ENCODE assay signal across 21 cellular contexts in the genomic region with DNA sequence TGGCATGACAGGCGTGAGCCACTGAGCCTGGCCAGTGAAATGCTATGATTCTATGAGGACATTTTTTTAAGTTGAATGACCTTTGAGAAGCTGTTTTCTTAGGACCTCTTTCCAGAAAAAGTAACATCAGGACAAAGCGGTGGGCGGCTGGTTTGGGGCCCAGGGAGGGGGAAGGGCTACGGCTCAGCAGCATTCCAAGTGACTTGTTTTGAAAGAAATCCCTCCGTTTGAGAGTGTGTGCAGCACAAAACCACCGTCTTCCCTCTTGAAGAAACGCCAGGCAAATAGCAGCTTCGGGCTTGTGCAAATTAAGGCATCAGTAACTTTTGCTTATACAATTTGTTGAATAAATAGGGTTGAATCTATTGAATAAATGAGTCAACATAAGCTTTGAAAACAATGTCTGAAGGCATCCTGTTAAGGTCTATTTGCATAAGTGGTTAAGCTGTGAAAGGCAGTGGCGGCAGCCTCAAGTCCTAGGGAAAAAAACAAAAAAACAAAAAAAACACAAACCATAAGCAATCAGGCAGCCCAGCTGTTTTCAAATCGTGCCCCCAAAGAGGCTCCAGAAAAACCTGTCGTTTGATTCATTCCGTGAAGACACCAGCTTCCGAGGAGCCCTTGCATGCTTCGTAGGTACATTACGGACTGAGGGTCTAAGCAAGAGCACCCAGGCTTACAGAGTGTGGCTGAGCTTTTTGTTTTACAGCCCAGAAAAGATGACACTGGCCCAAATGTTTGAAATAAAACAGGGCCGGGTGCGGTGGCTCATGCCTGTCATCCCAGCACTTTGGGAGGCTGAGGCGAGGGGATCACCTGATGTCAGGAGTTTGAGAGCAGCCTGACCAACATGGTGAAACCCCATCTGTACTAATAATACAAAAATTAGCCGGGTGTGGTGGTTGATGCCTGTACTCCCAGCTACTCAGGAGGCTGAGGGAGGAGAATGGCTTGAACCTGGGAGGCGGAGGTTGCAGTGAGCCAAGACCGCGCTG.
DNase-seq lines count a peak whose midpoint lies in the region; ATAC-seq, FAIRE-seq and TF ChIP-seq lines count a peak whose summit lies in the region.
"Had no signal": no experiment of that assay in that cellular context is flagged by ENCODE, and none has a peak within 500 bp of the region (broad histone marks: within the 10 kb centered on the region; RNA-seq: fewer than 3 reads in every experiment).

No MANE protein-coding gene starts in this region.

- H3F3A ChIP-seq in neural cell (ENCODE audit: insufficient read depth, low read length, poor library complexity, severe bottlenecking) = peaks cover 3% of the 10 kb centered on the region

- H2AFZ ChIP-seq in neural cell (ENCODE audit: low read depth, low read length) = no peak overlapping the region

- intact Hi-C loops in colonic mucosa (cut with DNase I) = no loop called here

- FAIRE-seq in HTR-8/SVneo (lab: Jason Lieb, UNC) = no peak

- H3K9me3 ChIP-seq in ES-I3 (ENCODE audit: control insufficient read depth, insufficient read depth, low read length) = no peaks in the 10 kb centered on the region
- H3K9me3 ChIP-seq in RWPE2 (ENCODE audit: severe bottlenecking) = peaks cover 11% of the 10 kb centered on the region
- no peaks in the 10 kb centered on the region for H3K9me3 ChIP-seq in iPS-15b (ENCODE audit: control insufficient read depth, insufficient read depth, low read length)
- no peaks in the 10 kb centered on the region for H3K9me3 ChIP-seq in neural cell (ENCODE audit: low read length)
- no peaks in the 10 kb centered on the region for H3K9me3 ChIP-seq in colonic mucosa
- H3K9me3 ChIP-seq: tibial artery had no signal

- H3K27ac ChIP-seq in RWPE2 (ENCODE audit: poor library complexity, severe bottlenecking) = no peak overlapping the region
- no peak overlapping the region for H3K27ac ChIP-seq in neural cell (ENCODE audit: low read length)
- no peak overlapping the region for H3K27ac ChIP-seq in colonic mucosa
- H3K27ac ChIP-seq: tibial artery had no signal

- H3K36me3 ChIP-seq in ES-I3 (ENCODE audit: insufficient read depth, low read length) (no peaks in the 10 kb centered on the region), RWPE2 (ENCODE audit: low read depth) (no peaks in the 10 kb centered on the region), iPS-15b (ENCODE audit: control insufficient read depth, insufficient read depth, low read length) (no peaks in the 10 kb centered on the region), neural cell (ENCODE audit: insufficient read depth, low read length) (no peaks in the 10 kb centered on the region), colonic mucosa (no peaks in the 10 kb centered on the region)
- H3K36me3 ChIP-seq: tibial artery had no signal

- TF ChIP-seq EP300 in neural cell (conservative IDR thresholded peaks at IDR 0.05; ENCODE audit: poor library complexity, severe bottlenecking) = no peak

- ATAC-seq in RWPE2 (ENCODE audit: low read depth) = no peak
- ATAC-seq: activated CD4-positive, alpha-beta T cell treated with anti-CD3 and anti-CD28 coated beads for 36 hours; activated CD8-positive, alpha-beta T cell treated with anti-CD3 and anti-CD28 coated beads, Interleukin-2, amount 10 ng/mL, durations not matched to agents 7 days and 5 days; activated naive CD8-positive, alpha-beta T cell treated with anti-CD3 and anti-CD28 coated beads, Interleukin-2, amount 50 U/mL, for 24 hours; left cardiac atrium; Right ventricle myocardium inferior; stimulated activated naive CD8-positive, alpha-beta T cell treated with anti-CD3 and anti-CD28 coated beads, Interleukin-15, amount 100 ng/mL, for 72 hours had no signal

- no peaks in the 10 kb centered on the region for H3K9me2 ChIP-seq in neural cell (ENCODE audit: insufficient read depth, low read length)

- H3K9ac ChIP-seq in ES-I3 (ENCODE audit: low read depth, low read length) = peak overlapping the region; percentile 43
- H3K9ac ChIP-seq in iPS-15b (ENCODE audit: low read depth, low read length) = no peak overlapping the region
- H3K9ac ChIP-seq in neural cell (ENCODE audit: low read length) = no peak overlapping the region
- H3K9ac ChIP-seq in colonic mucosa (ENCODE audit: low read depth in 2 of 2, low read length in 2 of 2) = no peak overlapping the region

- H3K4me3 ChIP-seq in RWPE2 (ENCODE audit: severe bottlenecking) (no peak overlapping the region), iPS-15b (ENCODE audit: low read depth, low read length) (peak overlapping the region; percentile 24), neural cell (ENCODE audit: low read length) (no peak overlapping the region), colonic mucosa (no peak overlapping the region)
- H3K4me3 ChIP-seq: tibial artery had no signal

- DNase-seq in RWPE2 (ENCODE audit: low spot score) = peak; percentile 21
- DNase-seq in colonic mucosa = no peak
- DNase-seq in activated CD8-positive, alpha-beta memory T cell treated with anti-CD3 and anti-CD28 coated beads, Interleukin-2, amount 50 U/mL, for 48 hours = no peak
- no peak for DNase-seq in cortex of kidney (lab: John Stamatoyannopoulos, UW)
- DNase-seq in HTR-8/SVneo (ENCODE audit: insufficient read length, low spot score) = no peak
- DNase-seq: activated CD4-positive, alpha-beta T cell treated with anti-CD3 and anti-CD28 coated beads for 36 hours; activated CD8-positive, alpha-beta T cell treated with anti-CD3 and anti-CD28 coated beads, Interleukin-2, amount 10 ng/mL, durations not matched to agents 7 days and 5 days; activated naive CD8-positive, alpha-beta T cell treated with anti-CD3 and anti-CD28 coated beads, Interleukin-2, amount 50 U/mL, for 24 hours; CD4-positive, alpha-beta memory T cell; Karpas-422; left cardiac atrium; NCI-H1436; NCI-H2107; NCI-H446 treated with DMSO at 0.1 percent for 48 hours; OCI-M1; stimulated activated naive CD8-positive, alpha-beta T cell treated with anti-CD3 and anti-CD28 coated beads, Interleukin-15, amount 100 ng/mL, for 72 hours had no signal

- no peak for TF ChIP-seq RAD21 in neural cell (conservative IDR thresholded peaks at IDR 0.05)

- H3K4me1 ChIP-seq in ES-I3 (ENCODE audit: insufficient read depth, low read length) (peaks cover 27% of the 10 kb centered on the region), RWPE2 (ENCODE audit: insufficient read depth, poor library complexity, severe bottlenecking) (no peaks in the 10 kb centered on the region), iPS-15b (ENCODE audit: control insufficient read depth, insufficient read depth, low read length) (peaks cover 21% of the 10 kb centered on the region), colonic mucosa (no peaks in the 10 kb centered on the region)
- H3K4me1 ChIP-seq: tibial artery had no signal

- H4K20me1 ChIP-seq in neural cell (ENCODE audit: insufficient read depth) = no peaks in the 10 kb centered on the region

- TF ChIP-seq CTCF in RWPE2 (IDR thresholded peaks at IDR 0.05; ENCODE audit: poor library complexity, severe bottlenecking) (no peak), neural cell (IDR thresholded peaks at IDR 0.05; ENCODE audit: poor library complexity, severe bottlenecking) (no peak), colonic mucosa (IDR thresholded peaks at IDR 0.05) (no peak)

- peak overlapping the region; percentile 11 for H3K4me2 ChIP-seq in neural cell (ENCODE audit: low read length)

- peaks cover 2% of the 10 kb centered on the region for H3K27me3 ChIP-seq in RWPE2 (ENCODE audit: insufficient read depth, poor library complexity, severe bottlenecking)
- H3K27me3 ChIP-seq in iPS-15b (ENCODE audit: control insufficient read depth, insufficient read depth, low read length) = peaks cover 12% of the 10 kb centered on the region
- H3K27me3 ChIP-seq in neural cell (ENCODE audit: insufficient read depth, low read depth, low read length) = no peaks in the 10 kb centered on the region
- no peaks in the 10 kb centered on the region for H3K27me3 ChIP-seq in colonic mucosa

- no peaks in the 10 kb centered on the region for H3K79me2 ChIP-seq in neural cell (replicated peaks; ENCODE audit: insufficient read depth, low read length)

TF ChIP-seq in neural cell, 6 proteins besides CTCF, POLR2A, EP300 and RAD21:
- TF ChIP-seq MXI1 (conservative IDR thresholded peaks at IDR 0.05; ENCODE audit: poor library complexity, severe bottlenecking) (no peak), POLR2AphosphoS5 (IDR thresholded peaks at IDR 0.05) (no peak), TAF1 (IDR thresholded peaks at IDR 0.05; ENCODE audit: low read depth) (no peak), SMC3 (conservative IDR thresholded peaks at IDR 0.05; ENCODE audit: poor library complexity) (no peak), REST (IDR thresholded peaks at IDR 0.05; ENCODE audit: borderline replicate concordance) (no peak), EZH2 (IDR thresholded peaks at IDR 0.05; ENCODE audit: borderline replicate concordance, insufficient read depth, low read length, poor library complexity, severe bottlenecking) (no peak)
